ENCODE assay signal across 19 cellular contexts in genomic region chr13:59274958-59275727, GRCh38.
A peak's percentile ranks its signal among the peaks of the same experiment; 100 is the strongest.
DNase-seq lines count a peak whose midpoint lies in the region; ATAC-seq and TF ChIP-seq lines count a peak whose summit lies in the region.
"Had no signal": no experiment of that assay in that cellular context is flagged by ENCODE, and none has a peak within 500 bp of the region (broad histone marks: within the 10 kb centered on the region; RNA-seq: fewer than 3 reads in every experiment).

No MANE protein-coding gene starts in this region.

- no peaks in the 10 kb centered on the region for H3K36me3 ChIP-seq in mesodermal cell (ENCODE audit: control insufficient read depth, insufficient read depth, low read length)

- 60% methylated on average over 1 of the region's 1 CpG; no CpG with 5 or more reads in 1 of the 2 experiments for WGBS in mesodermal cell (ENCODE audit: insufficient coverage in 2 of 2), 2 experiments

- no peak for TF ChIP-seq CTCF in type B pancreatic cell (conservative IDR thresholded peaks at IDR 0.05)

- H3K9me3 Mint-ChIP-seq in type B pancreatic cell = no peaks in the 10 kb centered on the region
- H3K9me3 Mint-ChIP-seq: activated naive CD4-positive, alpha-beta T cell treated with anti-CD3 and anti-CD28 coated beads for 36 hours; CD4-positive, alpha-beta memory T cell; HFFc6 had no signal

- H3K4me1 ChIP-seq in mesodermal cell (ENCODE audit: control insufficient read depth, insufficient read depth, low read length, poor library complexity, severe bottlenecking) = peaks cover 27% of the 10 kb centered on the region

- no peaks in the 10 kb centered on the region for H3K27me3 Mint-ChIP-seq in type B pancreatic cell

- H3K27ac Mint-ChIP-seq in type B pancreatic cell = no peak overlapping the region
- H3K27ac Mint-ChIP-seq: activated naive CD4-positive, alpha-beta T cell treated with anti-CD3 and anti-CD28 coated beads for 36 hours; CD4-positive, alpha-beta memory T cell; HFFc6; stimulated activated naive CD8-positive, alpha-beta T cell treated with anti-CD3 and anti-CD28 coated beads, Interleukin-15, Interleukin-2, amounts not matched to agents 100 ng/mL and 50 ng/mL, for 24 hours had no signal

- no peak overlapping the region for H3K4me3 Mint-ChIP-seq in type B pancreatic cell
- H3K4me3 Mint-ChIP-seq: activated naive CD4-positive, alpha-beta T cell treated with anti-CD3 and anti-CD28 coated beads for 36 hours; CD4-positive, alpha-beta memory T cell; HFFc6; stimulated activated naive CD8-positive, alpha-beta T cell treated with anti-CD3 and anti-CD28 coated beads, Interleukin-15, Interleukin-2, amounts not matched to agents 100 ng/mL and 50 ng/mL, for 24 hours had no signal

- no peaks in the 10 kb centered on the region for H3K36me3 Mint-ChIP-seq in type B pancreatic cell
- H3K36me3 Mint-ChIP-seq: CD4-positive, alpha-beta memory T cell had no signal

- peak overlapping the region; percentile 69 for H3K27ac ChIP-seq in mesodermal cell (ENCODE audit: low read depth, low read length, severe bottlenecking)

- ATAC-seq in GM18868 (IDR thresholded peaks at IDR 0.05; ENCODE audit: unreplicated experiment) = peak; percentile 73
- peak; percentile 77 for ATAC-seq in GM21717 (IDR thresholded peaks at IDR 0.05; ENCODE audit: unreplicated experiment)
- ATAC-seq in HG03095 (IDR thresholded peaks at IDR 0.05; ENCODE audit: unreplicated experiment) = peak; percentile 59
- ATAC-seq: Right ventricle myocardium inferior had no signal

- peaks cover 14% of the 10 kb centered on the region for H3K4me1 Mint-ChIP-seq in type B pancreatic cell (ENCODE audit: unreplicated experiment)
- H3K4me1 Mint-ChIP-seq: CD4-positive, alpha-beta memory T cell had no signal

- no peaks in the 10 kb centered on the region for H3K9me3 ChIP-seq in mesodermal cell (ENCODE audit: control insufficient read depth, low read length)

- DNase-seq in NCI-H82 treated with DMSO at 0.1 percent for 48 hours (lab: John Stamatoyannopoulos, UW; ENCODE audit: unreplicated experiment) (no peak), HuH-7 (ENCODE audit: low spot score) (no peak), erythroblast (lab: John Stamatoyannopoulos, UW) (no peak), type B pancreatic cell (ENCODE audit: extremely low spot score, unreplicated experiment) (no peak)
- DNase-seq: activated naive CD4-positive, alpha-beta T cell treated with anti-CD3 and anti-CD28 coated beads for 36 hours; anterior cingulate cortex; CD4-positive, alpha-beta memory T cell; DND-41; effector memory CD4-positive, alpha-beta T cell; HFFc6; NCI-H1092; NCI-H510A treated with DMSO at 0.1 percent for 48 hours; stimulated activated CD4-positive, alpha-beta T cell treated with anti-CD3 and anti-CD28 coated beads, Interleukin-1b, Interleukin-23, amount 100 ng/mL, for 48 hours had no signal

- no peak overlapping the region for H3K4me3 ChIP-seq in mesodermal cell (ENCODE audit: extremely low read depth, insufficient read depth, low read length, poor library complexity, severe bottlenecking)

- no peak for TF ChIP-seq POLR2A in erythroblast (IDR thresholded peaks at IDR 0.05; ENCODE audit: low read length)
